1 cellular context compared by ENCODE assay signal in the genomic region with DNA sequence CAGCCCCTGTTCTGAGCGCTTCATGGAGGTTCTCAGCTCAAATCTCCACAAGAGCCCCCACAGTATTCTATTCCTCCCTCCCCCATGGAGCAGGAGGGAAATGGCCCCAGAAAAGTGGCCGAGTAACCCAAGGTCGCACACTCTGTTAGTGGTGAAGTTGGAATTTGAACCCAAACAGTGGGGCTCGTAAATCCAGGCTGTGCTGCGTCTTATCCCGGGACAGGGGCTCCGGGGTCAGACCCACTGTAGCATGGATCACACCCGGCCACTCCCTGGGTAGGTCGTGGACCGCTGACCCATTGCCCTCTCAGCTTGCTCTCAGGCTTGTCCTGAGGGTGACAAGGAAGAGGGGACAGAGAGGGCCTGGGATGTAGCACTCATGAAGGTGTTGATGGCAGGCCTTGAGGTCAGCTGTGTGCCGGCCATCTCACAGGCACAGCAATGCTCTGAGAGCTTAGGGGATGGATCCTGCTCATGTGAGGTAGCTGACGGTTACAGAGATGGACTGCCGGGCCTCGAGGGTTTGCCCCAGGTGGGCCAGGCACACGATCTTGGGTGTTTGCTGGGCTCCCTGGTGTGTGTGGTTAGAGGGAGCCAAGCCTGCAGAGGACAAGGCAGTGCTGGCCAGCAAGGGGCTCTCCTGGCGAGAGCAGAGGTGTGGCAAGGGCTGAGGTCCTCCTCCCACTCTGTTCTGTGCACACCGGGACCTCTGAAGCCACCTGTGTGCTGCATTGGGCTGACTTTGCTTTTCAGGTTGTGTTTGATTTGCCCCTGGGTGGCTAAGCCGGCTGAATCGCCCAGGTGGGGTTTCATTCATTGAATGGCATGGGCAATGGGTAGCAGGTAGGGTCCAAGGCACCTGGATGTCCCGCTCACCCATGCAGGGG.
TF ChIP-seq lines count a peak whose summit lies in the region.

No MANE protein-coding gene starts in this region.

TF ChIP-seq in HepG2, 621 proteins besides CTCF, POLR2A, EP300 and RAD21 (continued from another document and continues in another):
- TF ChIP-seq, protein P1, sequence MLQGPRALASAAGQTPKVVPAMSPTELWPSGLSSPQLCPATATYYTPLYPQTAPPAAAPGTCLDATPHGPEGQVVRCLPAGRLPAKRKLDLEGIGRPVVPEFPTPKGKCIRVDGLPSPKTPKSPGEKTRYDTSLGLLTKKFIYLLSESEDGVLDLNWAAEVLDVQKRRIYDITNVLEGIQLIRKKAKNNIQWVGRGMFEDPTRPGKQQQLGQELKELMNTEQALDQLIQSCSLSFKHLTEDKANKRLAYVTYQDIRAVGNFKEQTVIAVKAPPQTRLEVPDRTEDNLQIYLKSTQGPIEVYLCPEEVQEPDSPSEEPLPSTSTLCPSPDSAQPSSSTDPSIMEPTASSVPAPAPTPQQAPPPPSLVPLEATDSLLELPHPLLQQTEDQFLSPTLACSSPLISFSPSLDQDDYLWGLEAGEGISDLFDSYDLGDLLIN (CRISPR knock-in tag; IDR thresholded peaks at IDR 0.05; ENCODE audit: borderline replicate concordance), result no peak
- TF ChIP-seq NFATC3 (CRISPR knock-in tag; IDR thresholded peaks at IDR 0.05), result no peak
- no peak for TF ChIP-seq MIER3 (CRISPR knock-in tag; IDR thresholded peaks at IDR 0.05; ENCODE audit: borderline replicate concordance)
- TF ChIP-seq, protein P2, sequence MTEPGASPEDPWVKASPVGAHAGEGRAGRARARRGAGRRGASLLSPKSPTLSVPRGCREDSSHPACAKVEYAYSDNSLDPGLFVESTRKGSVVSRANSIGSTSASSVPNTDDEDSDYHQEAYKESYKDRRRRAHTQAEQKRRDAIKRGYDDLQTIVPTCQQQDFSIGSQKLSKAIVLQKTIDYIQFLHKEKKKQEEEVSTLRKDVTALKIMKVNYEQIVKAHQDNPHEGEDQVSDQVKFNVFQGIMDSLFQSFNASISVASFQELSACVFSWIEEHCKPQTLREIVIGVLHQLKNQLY (CRISPR knock-in tag; IDR thresholded peaks at IDR 0.05), result no peak
- peak; percentile 42; the same call in 1 of the 2 replicates for TF ChIP-seq ZNF121 (CRISPR knock-in tag; IDR thresholded peaks at IDR 0.05)
- peak; percentile 95 for TF ChIP-seq ZBTB7B (CRISPR knock-in tag; IDR thresholded peaks at IDR 0.05)
- 0 out of 2 replicates have a peak, but pooled peaks have one; percentile 35 for TF ChIP-seq PHF8 (CRISPR knock-in tag; IDR thresholded peaks at IDR 0.05)
- TF ChIP-seq SMAD1 (CRISPR knock-in tag; IDR thresholded peaks at IDR 0.05; ENCODE audit: borderline replicate concordance, low read depth), result no peak
- no peak for TF ChIP-seq ZFYVE20 (CRISPR knock-in tag; IDR thresholded peaks at IDR 0.05; ENCODE audit: borderline replicate concordance, low read depth)
- TF ChIP-seq ZNF235 (CRISPR knock-in tag; IDR thresholded peaks at IDR 0.05; ENCODE audit: borderline replicate concordance), result no peak
- TF ChIP-seq DNMT3B (CRISPR knock-in tag; conservative IDR thresholded peaks at IDR 0.05), result no peak
- TF ChIP-seq FOXC1 (CRISPR knock-in tag; IDR thresholded peaks at IDR 0.05; ENCODE audit: borderline replicate concordance), result 0 out of 2 replicates have a peak, but pooled peaks have one; percentile 71
- TF ChIP-seq RXRB (CRISPR knock-in tag; IDR thresholded peaks at IDR 0.05; ENCODE audit: borderline replicate concordance), result peak; percentile 76; the same call in 1 of the 2 replicates
- TF ChIP-seq, protein P3, sequence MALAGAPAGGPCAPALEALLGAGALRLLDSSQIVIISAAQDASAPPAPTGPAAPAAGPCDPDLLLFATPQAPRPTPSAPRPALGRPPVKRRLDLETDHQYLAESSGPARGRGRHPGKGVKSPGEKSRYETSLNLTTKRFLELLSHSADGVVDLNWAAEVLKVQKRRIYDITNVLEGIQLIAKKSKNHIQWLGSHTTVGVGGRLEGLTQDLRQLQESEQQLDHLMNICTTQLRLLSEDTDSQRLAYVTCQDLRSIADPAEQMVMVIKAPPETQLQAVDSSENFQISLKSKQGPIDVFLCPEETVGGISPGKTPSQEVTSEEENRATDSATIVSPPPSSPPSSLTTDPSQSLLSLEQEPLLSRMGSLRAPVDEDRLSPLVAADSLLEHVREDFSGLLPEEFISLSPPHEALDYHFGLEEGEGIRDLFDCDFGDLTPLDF (CRISPR knock-in tag; IDR thresholded peaks at IDR 0.05), result no peak
- no peak for TF ChIP-seq ZSCAN9 (CRISPR knock-in tag; IDR thresholded peaks at IDR 0.05; ENCODE audit: borderline replicate concordance)
- TF ChIP-seq, protein P4, sequence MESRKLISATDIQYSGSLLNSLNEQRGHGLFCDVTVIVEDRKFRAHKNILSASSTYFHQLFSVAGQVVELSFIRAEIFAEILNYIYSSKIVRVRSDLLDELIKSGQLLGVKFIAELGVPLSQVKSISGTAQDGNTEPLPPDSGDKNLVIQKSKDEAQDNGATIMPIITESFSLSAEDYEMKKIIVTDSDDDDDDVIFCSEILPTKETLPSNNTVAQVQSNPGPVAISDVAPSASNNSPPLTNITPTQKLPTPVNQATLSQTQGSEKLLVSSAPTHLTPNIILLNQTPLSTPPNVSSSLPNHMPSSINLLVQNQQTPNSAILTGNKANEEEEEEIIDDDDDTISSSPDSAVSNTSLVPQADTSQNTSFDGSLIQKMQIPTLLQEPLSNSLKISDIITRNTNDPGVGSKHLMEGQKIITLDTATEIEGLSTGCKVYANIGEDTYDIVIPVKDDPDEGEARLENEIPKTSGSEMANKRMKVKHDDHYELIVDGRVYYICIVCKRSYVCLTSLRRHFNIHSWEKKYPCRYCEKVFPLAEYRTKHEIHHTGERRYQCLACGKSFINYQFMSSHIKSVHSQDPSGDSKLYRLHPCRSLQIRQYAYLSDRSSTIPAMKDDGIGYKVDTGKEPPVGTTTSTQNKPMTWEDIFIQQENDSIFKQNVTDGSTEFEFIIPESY (CRISPR knock-in tag; IDR thresholded peaks at IDR 0.05), result peak; percentile 4; the same call in 1 of the 2 replicates
- TF ChIP-seq, protein P5, sequence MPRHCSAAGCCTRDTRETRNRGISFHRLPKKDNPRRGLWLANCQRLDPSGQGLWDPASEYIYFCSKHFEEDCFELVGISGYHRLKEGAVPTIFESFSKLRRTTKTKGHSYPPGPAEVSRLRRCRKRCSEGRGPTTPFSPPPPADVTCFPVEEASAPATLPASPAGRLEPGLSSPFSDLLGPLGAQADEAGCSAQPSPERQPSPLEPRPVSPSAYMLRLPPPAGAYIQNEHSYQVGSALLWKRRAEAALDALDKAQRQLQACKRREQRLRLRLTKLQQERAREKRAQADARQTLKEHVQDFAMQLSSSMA (CRISPR knock-in tag; IDR thresholded peaks at IDR 0.05), result 0 out of 2 replicates have a peak, but pooled peaks have one; percentile 58
- TF ChIP-seq, protein P6, sequence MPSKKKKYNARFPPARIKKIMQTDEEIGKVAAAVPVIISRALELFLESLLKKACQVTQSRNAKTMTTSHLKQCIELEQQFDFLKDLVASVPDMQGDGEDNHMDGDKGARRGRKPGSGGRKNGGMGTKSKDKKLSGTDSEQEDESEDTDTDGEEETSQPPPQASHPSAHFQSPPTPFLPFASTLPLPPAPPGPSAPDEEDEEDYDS (CRISPR knock-in tag; IDR thresholded peaks at IDR 0.05), result no peak
- TF ChIP-seq YEATS4 (CRISPR knock-in tag; IDR thresholded peaks at IDR 0.05; ENCODE audit: borderline replicate concordance), result peak; percentile 17; the same call in 1 of the 2 replicates
- peak; percentile 44; the same call in 1 of the 2 replicates for TF ChIP-seq NCOA2 (CRISPR knock-in tag; IDR thresholded peaks at IDR 0.05)
- TF ChIP-seq, protein P7, sequence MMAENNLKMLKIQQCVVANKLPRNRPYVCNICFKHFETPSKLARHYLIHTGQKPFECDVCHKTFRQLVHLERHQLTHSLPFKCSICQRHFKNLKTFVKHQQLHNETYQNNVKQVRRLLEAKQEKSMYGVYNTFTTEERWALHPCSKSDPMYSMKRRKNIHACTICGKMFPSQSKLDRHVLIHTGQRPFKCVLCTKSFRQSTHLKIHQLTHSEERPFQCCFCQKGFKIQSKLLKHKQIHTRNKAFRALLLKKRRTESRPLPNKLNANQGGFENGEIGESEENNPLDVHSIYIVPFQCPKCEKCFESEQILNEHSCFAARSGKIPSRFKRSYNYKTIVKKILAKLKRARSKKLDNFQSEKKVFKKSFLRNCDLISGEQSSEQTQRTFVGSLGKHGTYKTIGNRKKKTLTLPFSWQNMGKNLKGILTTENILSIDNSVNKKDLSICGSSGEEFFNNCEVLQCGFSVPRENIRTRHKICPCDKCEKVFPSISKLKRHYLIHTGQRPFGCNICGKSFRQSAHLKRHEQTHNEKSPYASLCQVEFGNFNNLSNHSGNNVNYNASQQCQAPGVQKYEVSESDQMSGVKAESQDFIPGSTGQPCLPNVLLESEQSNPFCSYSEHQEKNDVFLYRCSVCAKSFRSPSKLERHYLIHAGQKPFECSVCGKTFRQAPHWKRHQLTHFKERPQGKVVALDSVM (CRISPR knock-in tag; IDR thresholded peaks at IDR 0.05), result 0 out of 2 replicates have a peak, but pooled peaks have one; percentile 51
- 0 out of 2 replicates have a peak, but pooled peaks have one; percentile 35 for TF ChIP-seq ZNF317 (CRISPR knock-in tag; IDR thresholded peaks at IDR 0.05)
- TF ChIP-seq TCF7 (IDR thresholded peaks at IDR 0.05; ENCODE audit: low read depth), result 0 out of 2 replicates have a peak, but pooled peaks have one; percentile 12
- TF ChIP-seq, protein P8, sequence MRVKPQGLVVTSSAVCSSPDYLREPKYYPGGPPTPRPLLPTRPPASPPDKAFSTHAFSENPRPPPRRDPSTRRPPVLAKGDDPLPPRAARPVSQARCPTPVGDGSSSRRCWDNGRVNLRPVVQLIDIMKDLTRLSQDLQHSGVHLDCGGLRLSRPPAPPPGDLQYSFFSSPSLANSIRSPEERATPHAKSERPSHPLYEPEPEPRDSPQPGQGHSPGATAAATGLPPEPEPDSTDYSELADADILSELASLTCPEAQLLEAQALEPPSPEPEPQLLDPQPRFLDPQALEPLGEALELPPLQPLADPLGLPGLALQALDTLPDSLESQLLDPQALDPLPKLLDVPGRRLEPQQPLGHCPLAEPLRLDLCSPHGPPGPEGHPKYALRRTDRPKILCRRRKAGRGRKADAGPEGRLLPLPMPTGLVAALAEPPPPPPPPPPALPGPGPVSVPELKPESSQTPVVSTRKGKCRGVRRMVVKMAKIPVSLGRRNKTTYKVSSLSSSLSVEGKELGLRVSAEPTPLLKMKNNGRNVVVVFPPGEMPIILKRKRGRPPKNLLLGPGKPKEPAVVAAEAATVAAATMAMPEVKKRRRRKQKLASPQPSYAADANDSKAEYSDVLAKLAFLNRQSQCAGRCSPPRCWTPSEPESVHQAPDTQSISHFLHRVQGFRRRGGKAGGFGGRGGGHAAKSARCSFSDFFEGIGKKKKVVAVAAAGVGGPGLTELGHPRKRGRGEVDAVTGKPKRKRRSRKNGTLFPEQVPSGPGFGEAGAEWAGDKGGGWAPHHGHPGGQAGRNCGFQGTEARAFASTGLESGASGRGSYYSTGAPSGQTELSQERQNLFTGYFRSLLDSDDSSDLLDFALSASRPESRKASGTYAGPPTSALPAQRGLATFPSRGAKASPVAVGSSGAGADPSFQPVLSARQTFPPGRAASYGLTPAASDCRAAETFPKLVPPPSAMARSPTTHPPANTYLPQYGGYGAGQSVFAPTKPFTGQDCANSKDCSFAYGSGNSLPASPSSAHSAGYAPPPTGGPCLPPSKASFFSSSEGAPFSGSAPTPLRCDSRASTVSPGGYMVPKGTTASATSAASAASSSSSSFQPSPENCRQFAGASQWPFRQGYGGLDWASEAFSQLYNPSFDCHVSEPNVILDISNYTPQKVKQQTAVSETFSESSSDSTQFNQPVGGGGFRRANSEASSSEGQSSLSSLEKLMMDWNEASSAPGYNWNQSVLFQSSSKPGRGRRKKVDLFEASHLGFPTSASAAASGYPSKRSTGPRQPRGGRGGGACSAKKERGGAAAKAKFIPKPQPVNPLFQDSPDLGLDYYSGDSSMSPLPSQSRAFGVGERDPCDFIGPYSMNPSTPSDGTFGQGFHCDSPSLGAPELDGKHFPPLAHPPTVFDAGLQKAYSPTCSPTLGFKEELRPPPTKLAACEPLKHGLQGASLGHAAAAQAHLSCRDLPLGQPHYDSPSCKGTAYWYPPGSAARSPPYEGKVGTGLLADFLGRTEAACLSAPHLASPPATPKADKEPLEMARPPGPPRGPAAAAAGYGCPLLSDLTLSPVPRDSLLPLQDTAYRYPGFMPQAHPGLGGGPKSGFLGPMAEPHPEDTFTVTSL (CRISPR knock-in tag; IDR thresholded peaks at IDR 0.05; ENCODE audit: borderline replicate concordance), result peak; percentile 45; the same call in 1 of the 2 replicates
- no peak for TF ChIP-seq ZFP37 (CRISPR knock-in tag; IDR thresholded peaks at IDR 0.05; ENCODE audit: borderline replicate concordance)
- TF ChIP-seq CCDC6 (CRISPR knock-in tag; IDR thresholded peaks at IDR 0.05), result no peak
- TF ChIP-seq CENPX (CRISPR knock-in tag; IDR thresholded peaks at IDR 0.05), result no peak
- peak; percentile 46 for TF ChIP-seq ASH2L (IDR thresholded peaks at IDR 0.05; ENCODE audit: insufficient read length, low read depth, low read length)
- TF ChIP-seq BRD4 (CRISPR knock-in tag; IDR thresholded peaks at IDR 0.05), result peak; percentile 29; the same call in 1 of the 2 replicates
- TF ChIP-seq, protein P9, sequence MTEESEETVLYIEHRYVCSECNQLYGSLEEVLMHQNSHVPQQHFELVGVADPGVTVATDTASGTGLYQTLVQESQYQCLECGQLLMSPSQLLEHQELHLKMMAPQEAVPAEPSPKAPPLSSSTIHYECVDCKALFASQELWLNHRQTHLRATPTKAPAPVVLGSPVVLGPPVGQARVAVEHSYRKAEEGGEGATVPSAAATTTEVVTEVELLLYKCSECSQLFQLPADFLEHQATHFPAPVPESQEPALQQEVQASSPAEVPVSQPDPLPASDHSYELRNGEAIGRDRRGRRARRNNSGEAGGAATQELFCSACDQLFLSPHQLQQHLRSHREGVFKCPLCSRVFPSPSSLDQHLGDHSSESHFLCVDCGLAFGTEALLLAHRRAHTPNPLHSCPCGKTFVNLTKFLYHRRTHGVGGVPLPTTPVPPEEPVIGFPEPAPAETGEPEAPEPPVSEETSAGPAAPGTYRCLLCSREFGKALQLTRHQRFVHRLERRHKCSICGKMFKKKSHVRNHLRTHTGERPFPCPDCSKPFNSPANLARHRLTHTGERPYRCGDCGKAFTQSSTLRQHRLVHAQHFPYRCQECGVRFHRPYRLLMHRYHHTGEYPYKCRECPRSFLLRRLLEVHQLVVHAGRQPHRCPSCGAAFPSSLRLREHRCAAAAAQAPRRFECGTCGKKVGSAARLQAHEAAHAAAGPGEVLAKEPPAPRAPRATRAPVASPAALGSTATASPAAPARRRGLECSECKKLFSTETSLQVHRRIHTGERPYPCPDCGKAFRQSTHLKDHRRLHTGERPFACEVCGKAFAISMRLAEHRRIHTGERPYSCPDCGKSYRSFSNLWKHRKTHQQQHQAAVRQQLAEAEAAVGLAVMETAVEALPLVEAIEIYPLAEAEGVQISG (CRISPR knock-in tag; IDR thresholded peaks at IDR 0.05), result peak; percentile 60; the same call in 1 of the 2 replicates
- peak; percentile 31; the same call in 1 of the 2 replicates for TF ChIP-seq DPF2 (CRISPR knock-in tag; IDR thresholded peaks at IDR 0.05; ENCODE audit: borderline replicate concordance, low read depth)
- peak; percentile 53; the same call in 1 of the 2 replicates for TF ChIP-seq KDM6A (CRISPR knock-in tag; IDR thresholded peaks at IDR 0.05; ENCODE audit: low read depth)
- peak; percentile 77 for TF ChIP-seq NRL (CRISPR knock-in tag; IDR thresholded peaks at IDR 0.05; ENCODE audit: borderline replicate concordance)
- TF ChIP-seq ZNF644 (CRISPR knock-in tag; IDR thresholded peaks at IDR 0.05; ENCODE audit: low read depth), result peak; percentile 75
- TF ChIP-seq HMG20A (CRISPR knock-in tag; IDR thresholded peaks at IDR 0.05; ENCODE audit: borderline replicate concordance), result 0 out of 2 replicates have a peak, but pooled peaks have one; percentile 30
